ENCODE assay signal across 19 cellular contexts in the genomic region with DNA sequence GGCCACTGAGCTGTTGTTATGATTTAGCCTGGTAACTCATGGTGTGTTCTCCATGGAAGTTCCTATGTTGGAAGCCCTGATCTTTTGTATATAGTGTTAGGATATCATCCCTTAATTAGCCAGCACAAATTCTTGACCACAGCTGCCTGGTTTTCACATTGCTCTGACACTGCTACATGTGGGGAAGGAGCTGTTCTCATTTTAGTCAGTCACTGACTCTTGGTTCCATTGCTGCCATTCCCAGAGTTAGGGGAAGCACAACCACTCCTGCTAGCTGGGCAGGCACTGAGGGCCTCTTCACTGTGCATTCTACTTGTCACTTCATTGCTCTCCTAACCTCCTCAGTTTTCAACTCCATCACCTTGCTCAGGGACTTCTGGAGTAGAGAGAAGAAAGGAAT.
DNase-seq lines count a peak whose midpoint lies in the region; ATAC-seq, FAIRE-seq and TF ChIP-seq lines count a peak whose summit lies in the region.
"Had no signal": no experiment of that assay in that cellular context is flagged by ENCODE, and none has a peak within 500 bp of the region (broad histone marks: within the 10 kb centered on the region; RNA-seq: fewer than 3 reads in every experiment).

No MANE protein-coding gene starts in this region.

- H3K4me3 ChIP-seq in right cardiac atrium (ENCODE audit: low read length) (no peak overlapping the region), HepG2 (replicated peaks in 1 of 3; ENCODE audit: insufficient read depth in 1 of 3, low read depth in 2 of 3, low read length in 3 of 3) (no peak overlapping the region), upper lobe of right lung (no peak overlapping the region)

- H3K27me3 ChIP-seq in right cardiac atrium (ENCODE audit: control insufficient read depth, insufficient read depth) (no peaks in the 10 kb centered on the region), HepG2 (ENCODE audit: control insufficient read depth in 1 of 2, insufficient read depth in 2 of 2, low read length in 2 of 2) (no peaks in the 10 kb centered on the region), upper lobe of right lung (no peaks in the 10 kb centered on the region)

- peaks cover 3% of the 10 kb centered on the region for H3K4me1 ChIP-seq in right cardiac atrium (ENCODE audit: control insufficient read depth, insufficient read depth, low read length)
- H3K4me1 ChIP-seq in HepG2 (ENCODE audit: insufficient read depth, low read length), result peaks cover 28% of the 10 kb centered on the region
- H3K4me1 ChIP-seq in upper lobe of right lung, result no peaks in the 10 kb centered on the region

- no peak for TF ChIP-seq RAD21 in HepG2 (CRISPR knock-in tag; IDR thresholded peaks at IDR 0.05)

- no peak for TF ChIP-seq POLR2A in HepG2 (IDR thresholded peaks at IDR 0.05; ENCODE audit: insufficient read depth in 1 of 2, low read depth in 2 of 2, low read length in 2 of 2)

- intact Hi-C loops in Right ventricle myocardium superior (cut with DNase I) (no loop called here), right cardiac atrium (cut with DNase I) (no loop called here), HepG2 (cut with micrococcal nuclease; ENCODE audit: unreplicated experiment) (no loop called here), upper lobe of right lung (cut with DNase I) (no loop called here)

- H3K79me2 ChIP-seq in HepG2 (ENCODE audit: insufficient read depth, low read length), result no peaks in the 10 kb centered on the region

- ATAC-seq in Right ventricle myocardium superior (ENCODE audit: poor library complexity) (peak; percentile 32), right cardiac atrium (no peak), HG02852 (IDR thresholded peaks at IDR 0.05; ENCODE audit: unreplicated experiment) (peak; percentile 49), HepG2 (no peak), upper lobe of right lung (peak; percentile 17)
- no peak for ATAC-seq in natural killer cell treated with Interleukin-12 subunit alpha and Interleukin-12 subunit beta and Interleukin-15 and Interleukin-18, amount 100 ng/mL, for 72 hours

- CTCF ChIA-PET in HepG2 (lab: Yijun Ruan, JAX; ENCODE audit: low intra/inter-chr PET ratio, low total read pairs), result no interaction called here

- no peak overlapping the region for H3K9ac ChIP-seq in HepG2 (ENCODE audit: insufficient read depth, low read depth, low read length)

- no peak overlapping the region for H2AFZ ChIP-seq in HepG2 (ENCODE audit: low read length)

- H3K36me3 ChIP-seq in HepG2 (replicated peaks in 1 of 2; ENCODE audit: control insufficient read depth in 1 of 2, insufficient read depth in 2 of 2, low read length in 2 of 2) (peaks cover 4 to 26% of the 10 kb centered on the region in 2 experiments), upper lobe of right lung (peaks cover 7% of the 10 kb centered on the region)

- no peak for TF ChIP-seq EP300 in HepG2 (IDR thresholded peaks at IDR 0.05; ENCODE audit: low read depth in 2 of 2, low read length in 2 of 2)
- TF ChIP-seq EP300 in HepG2 (CRISPR knock-in tag; IDR thresholded peaks at IDR 0.05; ENCODE audit: borderline replicate concordance), result no peak

- TF ChIP-seq CTCF in HepG2 (CRISPR knock-in tag; IDR thresholded peaks at IDR 0.05) (no peak), upper lobe of right lung (IDR thresholded peaks at IDR 0.05) (no peak)

- H3K27me3 Mint-ChIP-seq in natural killer cell treated with Interleukin-12 subunit alpha and Interleukin-12 subunit beta and Interleukin-15 and Interleukin-18, amount 100 ng/mL, for 72 hours, result no peaks in the 10 kb centered on the region
- H3K27me3 Mint-ChIP-seq: B cell had no signal

- POLR2A ChIA-PET in HepG2 (lab: Yijun Ruan, JAX), result no interaction called here

- H3K27ac Mint-ChIP-seq in natural killer cell treated with Interleukin-12 subunit alpha and Interleukin-12 subunit beta and Interleukin-15 and Interleukin-18, amount 100 ng/mL, for 72 hours, result no peak overlapping the region
- H3K27ac Mint-ChIP-seq: B cell had no signal

- H3K4me3 Mint-ChIP-seq in natural killer cell treated with Interleukin-12 subunit alpha and Interleukin-12 subunit beta and Interleukin-15 and Interleukin-18, amount 100 ng/mL, for 72 hours, result no peak overlapping the region
- H3K4me3 Mint-ChIP-seq: B cell had no signal

- H3K36me3 Mint-ChIP-seq in natural killer cell treated with Interleukin-12 subunit alpha and Interleukin-12 subunit beta and Interleukin-15 and Interleukin-18, amount 100 ng/mL, for 72 hours, result no peaks in the 10 kb centered on the region

- no TSS peak for BruUV-seq in HepG2 (replicated peaks; lab: Mats Ljungman, UMichigan)

- in situ Hi-C loops in HepG2 (cut with HindIII; ENCODE audit: extremely low pct_ligation_motif_present, low pct_unique_long_range_greater_than_20kb), result no loop called here

- FAIRE-seq in HepG2 (lab: Jason Lieb, UNC) (no peak), frontal cortex (lab: Jason Lieb, UNC) (no peak)
- FAIRE-seq: H54 had no signal

- H3K27ac ChIP-seq in right cardiac atrium (ENCODE audit: low read length), result no peak overlapping the region
- H3K27ac ChIP-seq in HepG2 (ENCODE audit: extremely low read length, insufficient read depth, low read length), result no peak overlapping the region
- H3K27ac ChIP-seq in upper lobe of right lung, result no peak overlapping the region

- H3K9me3 ChIP-seq in right cardiac atrium (ENCODE audit: control insufficient read depth, low read length) (no peaks in the 10 kb centered on the region), HepG2 (ENCODE audit: low read length) (no peaks in the 10 kb centered on the region), upper lobe of right lung (no peaks in the 10 kb centered on the region)

- H3K4me1 Mint-ChIP-seq in natural killer cell treated with Interleukin-12 subunit alpha and Interleukin-12 subunit beta and Interleukin-15 and Interleukin-18, amount 100 ng/mL, for 72 hours (ENCODE audit: low read depth in 2 of 2), result peaks cover 18 to 29% of the 10 kb centered on the region in 2 donors

- DNase-seq in Right ventricle myocardium superior, result no peak
- no peak for DNase-seq in right cardiac atrium
- no peak for DNase-seq in HepG2 (ENCODE audit: low spot score)
- DNase-seq in upper lobe of right lung, result no peak
- DNase-seq in NCI-H1694 (lab: John Stamatoyannopoulos, UW), result no peak
- DNase-seq in natural killer cell treated with Interleukin-12 subunit alpha and Interleukin-12 subunit beta and Interleukin-15 and Interleukin-18, amount 100 ng/mL, for 72 hours (ENCODE audit: low spot score), result no peak
- no peak for DNase-seq in frontal cortex (ENCODE audit: low spot score in 2 of 2)
- DNase-seq: DND-41, GDM1, MM.1S, NCI-H1092, NCI-H1436 treated with DMSO at 0.1 percent for 48 hours, NCI-H510A, NCI-H748 treated with DMSO at 0.1 percent for 48 hours, OCI-M1, SIG-M5 had no signal

- H3K9me3 Mint-ChIP-seq in natural killer cell treated with Interleukin-12 subunit alpha and Interleukin-12 subunit beta and Interleukin-15 and Interleukin-18, amount 100 ng/mL, for 72 hours, result no peaks in the 10 kb centered on the region

- H3K4me2 ChIP-seq in HepG2 (ENCODE audit: low read depth, low read length), result no peak overlapping the region

- H4K20me1 ChIP-seq in HepG2 (ENCODE audit: insufficient read depth, low read length), result peaks cover 4% of the 10 kb centered on the region

TF ChIP-seq in HepG2, 621 proteins besides CTCF, POLR2A, EP300 and RAD21:
- TF ChIP-seq THYN1 (CRISPR knock-in tag; IDR thresholded peaks at IDR 0.05; ENCODE audit: borderline replicate concordance, low read depth) (no peak), RBM22 (optimal IDR thresholded peaks at IDR 0.05; ENCODE audit: low read length) (peak; percentile 29)
- TF ChIP-seq, protein P1, sequence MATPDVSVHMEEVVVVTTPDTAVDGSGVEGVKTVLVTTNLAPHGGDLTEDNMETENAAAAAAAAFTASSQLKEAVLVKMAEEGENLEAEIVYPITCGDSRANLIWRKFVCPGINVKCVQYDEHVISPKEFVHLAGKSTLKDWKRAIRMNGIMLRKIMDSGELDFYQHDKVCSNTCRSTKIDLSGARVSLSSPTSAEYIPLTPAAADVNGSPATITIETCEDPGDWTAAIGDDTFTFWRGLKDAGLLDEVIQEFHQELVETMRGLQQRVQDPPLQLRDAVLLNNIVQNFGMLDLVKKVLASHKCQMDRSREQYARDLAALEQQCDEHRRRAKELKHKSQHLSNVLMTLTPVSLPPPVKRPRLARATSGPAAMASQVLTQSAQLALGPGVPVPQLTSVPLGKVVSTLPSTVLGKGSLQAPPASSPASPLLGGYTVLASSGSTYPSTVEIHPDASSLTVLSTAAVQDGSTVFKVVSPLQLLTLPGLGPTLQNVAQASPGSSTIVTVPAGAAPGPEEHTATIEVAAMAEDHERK (CRISPR knock-in tag; IDR thresholded peaks at IDR 0.05; ENCODE audit: low read depth), result no peak
TF ChIP-seq in HepG2: peak in this region for 1.

Comparison
In these comparisons a context has a peak if more than half of its experiments do, and no peak if none do; other contexts are left out.
1. ATAC-seq: peak in Right ventricle myocardium superior (single experiment), HG02852 (single experiment) and upper lobe of right lung (single experiment); none in right cardiac atrium (0 of 2), HepG2 (single experiment) and natural killer cell treated with Interleukin-12 subunit alpha and Interleukin-12 subunit beta and Interleukin-15 and Interleukin-18, amount 100 ng/mL, for 72 hours (0 of 2).